ENCODE assay signal across 8 cellular contexts in genomic region chrX:149504226-149504914, GRCh38. TPM values are rescaled to one million over a fixed set of nuclear protein-coding genes. Genes with fewer than 3 reads are reported as not detected.
DNase-seq lines count a peak whose midpoint lies in the region; ATAC-seq and TF ChIP-seq lines count a peak whose summit lies in the region.

No MANE protein-coding gene starts in this region.

- peak overlapping the region; percentile 99 for H3K27ac ChIP-seq in CD8-positive, alpha-beta memory T cell (ENCODE audit: low read depth, low read length)

- H3K4me1 ChIP-seq in CD8-positive, alpha-beta memory T cell (ENCODE audit: insufficient read depth, low read length), result peaks cover 33% of the 10 kb centered on the region

- ATAC-seq in GM19438 (IDR thresholded peaks at IDR 0.05; ENCODE audit: low read depth, unreplicated experiment), result peak; percentile 41
- peak; percentile 33 for ATAC-seq in HG03558 (IDR thresholded peaks at IDR 0.05; ENCODE audit: extremely low read depth, unreplicated experiment)

- no peaks in the 10 kb centered on the region for H3K9me3 ChIP-seq in CD8-positive, alpha-beta memory T cell (ENCODE audit: low read length)

- H3K4me3 ChIP-seq in CD8-positive, alpha-beta memory T cell (ENCODE audit: low read length), result peak overlapping the region; percentile 85
- H3K4me3 ChIP-seq in astrocyte of the cerebellum (ENCODE audit: low read depth, low read length), result peak overlapping the region; percentile 57

- peaks cover 0 to 2% (median 0%) of the 10 kb centered on the region in 5 donors for H3K9me3 Mint-ChIP-seq in CD8-positive, alpha-beta memory T cell
- no peaks in the 10 kb centered on the region for H3K9me3 Mint-ChIP-seq in immature natural killer cell

- H3K27me3 ChIP-seq in CD8-positive, alpha-beta memory T cell (ENCODE audit: insufficient read depth, low read length, poor library complexity, severe bottlenecking), result no peaks in the 10 kb centered on the region

- H3K36me3 Mint-ChIP-seq in CD8-positive, alpha-beta memory T cell, result peaks cover 0 to 38% (median 0%) of the 10 kb centered on the region in 3 donors
- peaks cover 0 to 10% (median 5%) of the 10 kb centered on the region in 3 donors for H3K36me3 Mint-ChIP-seq in immature natural killer cell

- H3K27me3 Mint-ChIP-seq in CD8-positive, alpha-beta memory T cell, result peaks cover 0 to 16% of the 10 kb centered on the region in 2 donors
- H3K27me3 Mint-ChIP-seq in immature natural killer cell (ENCODE audit: low read depth in 3 of 3), result peaks cover 14 to 30% (median 22%) of the 10 kb centered on the region in 3 donors

- TF ChIP-seq CTCF in astrocyte of the cerebellum (IDR thresholded peaks at IDR 0.05; ENCODE audit: low read depth, low read length, missing control alignments), result peak; percentile 37

- DNase-seq in CD8-positive, alpha-beta memory T cell, result peak; percentile 50 to 90 (median 59)
- DNase-seq in SW480 (ENCODE audit: low spot score), result peak; percentile 9
- DNase-seq in astrocyte of the cerebellum (ENCODE audit: low read depth), result no peak
- peak; percentile 65 to 74 (median 73) for DNase-seq in immature natural killer cell
- DNase-seq in stimulated activated CD4-positive, alpha-beta T cell treated with anti-CD3 and anti-CD28 coated beads, Interleukin-4, amount 100 ng/mL, for 4 hours, result peak; percentile 22 to 55
- no peak for DNase-seq in 8988T

- H3K36me3 ChIP-seq in CD8-positive, alpha-beta memory T cell (ENCODE audit: insufficient read depth, low read length), result peaks cover 18% of the 10 kb centered on the region

- POLR2A ChIA-PET in CD8-positive, alpha-beta memory T cell (lab: Charles Lee), result interaction anchor here (0.5 to 2.6 kb wide), 5 partner anchors 10 to 1192 kb away, joined by 3 to 25 read pairs (median 6); partner anchors contain the start of genes EOLA1 and EOLA2

- in situ Hi-C loops in astrocyte of the cerebellum (cut with HindIII; ENCODE audit: low sequenced_read_pairs), result no loop called here

- peak overlapping the region; percentile 86 to 99 (median 93) for H3K4me3 Mint-ChIP-seq in CD8-positive, alpha-beta memory T cell
- peak overlapping the region; percentile 91 to 99 (median 97) for H3K4me3 Mint-ChIP-seq in immature natural killer cell

- CTCF ChIA-PET in CD8-positive, alpha-beta memory T cell (lab: Charles Lee), result interaction anchor here (1.3 to 3.6 kb wide), 4 partner anchors 8 to 36 kb away, joined by 3 to 25 read pairs (median 4); partner anchors contain the start of gene EOLA1

- peak overlapping the region; percentile 94 to 100 (median 99) for H3K27ac Mint-ChIP-seq in CD8-positive, alpha-beta memory T cell
- peak overlapping the region; percentile 98 to 100 (median 100) for H3K27ac Mint-ChIP-seq in immature natural killer cell

- H3K4me1 Mint-ChIP-seq in CD8-positive, alpha-beta memory T cell, result peaks cover 24 to 41% (median 38%) of the 10 kb centered on the region in 3 donors
- peaks cover 51 to 53% of the 10 kb centered on the region in 2 donors for H3K4me1 Mint-ChIP-seq in immature natural killer cell

RNA-seq across cellular contexts. Expression of gene IDS, which starts 0.7 kb away (rescaled TPM):
- 10 to 100 TPM; 84.6 to 86.0 TPM for total RNA-seq in CD8-positive, alpha-beta memory T cell
- polyA plus RNA-seq in CD8-positive, alpha-beta memory T cell, result 145 TPM
- polyA plus RNA-seq in immature natural killer cell, result 100 to 1,000 TPM; 143 to 230 (median 163) TPM

RNA-seq across cellular contexts. Expression of gene EOLA1, which starts 36.4 kb away (rescaled TPM):
- 10 to 100 TPM; 33.4 to 35.3 TPM for total RNA-seq in CD8-positive, alpha-beta memory T cell
- 19.9 TPM for polyA plus RNA-seq in CD8-positive, alpha-beta memory T cell
- polyA plus RNA-seq in immature natural killer cell, result 10 to 100 TPM; 39.9 to 58.6 (median 45.7) TPM

RNA-seq across cellular contexts. Expression of gene HSFX3, which starts 45.4 kb away (rescaled TPM):
- total RNA-seq in CD8-positive, alpha-beta memory T cell, result not detected
- not detected for polyA plus RNA-seq in CD8-positive, alpha-beta memory T cell
- polyA plus RNA-seq in immature natural killer cell, result not detected

Comparison
In these comparisons a context has a peak if more than half of its experiments do, and no peak if none do; other contexts are left out.
1. DNase-seq: peak in CD8-positive, alpha-beta memory T cell (5 of 5), SW480 (single experiment), immature natural killer cell (3 of 3) and stimulated activated CD4-positive, alpha-beta T cell treated with anti-CD3 and anti-CD28 coated beads, Interleukin-4, amount 100 ng/mL, for 4 hours (2 of 2); none in astrocyte of the cerebellum (single experiment) and 8988T (single experiment).